In genomic region chr5:6362846-6363245, GRCh38 we compare ENCODE assay signal across 18 cellular contexts.
"Had no signal": no experiment of that assay in that cellular context is flagged by ENCODE, and none has a peak within 500 bp of the region (broad histone marks: within the 10 kb centered on the region; RNA-seq: fewer than 3 reads in every experiment).

No MANE protein-coding gene starts in this region.

- DNase-seq: cerebellar nuclear complex; dermis blood vessel endothelial cell; effector CD4-positive, alpha-beta T cell; endodermal cell; erythroblast; foreskin keratinocyte; mammary epithelial cell; nephron progenitor cell; posterior cingulate gyrus; sigmoid colon; stimulated activated naive CD4-positive, alpha-beta T cell; tibial artery; upper lobe of right lung had no signal

- H3K4me3 ChIP-seq: hepatocyte, sigmoid colon, skin epidermis, suprapubic skin, tibial artery, upper lobe of right lung had no signal

- H3K4me1 Mint-ChIP-seq: endodermal cell, nephron progenitor cell had no signal

- H3K4me1 ChIP-seq: foreskin keratinocyte, sigmoid colon, suprapubic skin, tibial artery, upper lobe of right lung had no signal

- ATAC-seq: foreskin keratinocyte; naive thymus-derived CD4-positive, alpha-beta T cell; upper lobe of right lung had no signal

- H3K9me3 ChIP-seq: neutrophil, sigmoid colon, suprapubic skin, tibial artery, upper lobe of right lung had no signal

- H3K4me3 Mint-ChIP-seq: endodermal cell, nephron progenitor cell had no signal

- H3K27me3 Mint-ChIP-seq: naive thymus-derived CD4-positive, alpha-beta T cell had no signal

- H3K27ac Mint-ChIP-seq: endodermal cell, nephron progenitor cell had no signal

- H3K9me3 Mint-ChIP-seq: nephron progenitor cell had no signal

- H3K27ac ChIP-seq: foreskin keratinocyte, hepatocyte, neutrophil, sigmoid colon, skin epidermis, suprapubic skin, tibial artery, upper lobe of right lung had no signal

- H3K27me3 ChIP-seq: foreskin keratinocyte, hepatocyte, neutrophil, sigmoid colon, suprapubic skin, tibial artery, upper lobe of right lung had no signal
